15 cellular contexts compared by ENCODE assay signal in genomic region chr9:113582698-113583200, GRCh38.
DNase-seq lines count a peak whose midpoint lies in the region; ATAC-seq and TF ChIP-seq lines count a peak whose summit lies in the region.
"Had no signal": no experiment of that assay in that cellular context is flagged by ENCODE, and none has a peak within 500 bp of the region (broad histone marks: within the 10 kb centered on the region; RNA-seq: fewer than 3 reads in every experiment).

No MANE protein-coding gene starts in this region.

- H3K4me3 ChIP-seq in heart left ventricle (no peak overlapping the region), left lung (peak overlapping the region; percentile 19 to 56), upper lobe of left lung (peak overlapping the region in 1 of 4 donors; percentile 48), Karpas-422 (ENCODE audit: low read length) (no peak overlapping the region)
- H3K4me3 ChIP-seq: GM23338 had no signal

- H3K36me3 Mint-ChIP-seq in activated CD8-positive, alpha-beta T cell treated with anti-CD3 and anti-CD28 coated beads for 36 hours (ENCODE audit: low read depth) = peaks cover 55% of the 10 kb centered on the region

- H3K4me1 Mint-ChIP-seq in activated CD8-positive, alpha-beta T cell treated with anti-CD3 and anti-CD28 coated beads for 36 hours (ENCODE audit: low read depth) = peaks cover 84% of the 10 kb centered on the region

- no peaks in the 10 kb centered on the region for H3K9me3 ChIP-seq in heart left ventricle
- H3K9me3 ChIP-seq in left lung = no peaks in the 10 kb centered on the region
- no peaks in the 10 kb centered on the region for H3K9me3 ChIP-seq in upper lobe of left lung
- no peaks in the 10 kb centered on the region for H3K9me3 ChIP-seq in Karpas-422 (ENCODE audit: low read length)
- H3K9me3 ChIP-seq: psoas muscle had no signal

- no peak for TF ChIP-seq POLR2A in heart left ventricle (IDR thresholded peaks at IDR 0.05)
- no peak for TF ChIP-seq POLR2A in upper lobe of left lung (IDR thresholded peaks at IDR 0.05)

- WGBS in heart left ventricle, 4 donors = 77 to 83% (median 82%) methylated on average over 6 of the region's 6 CpGs
- WGBS in upper lobe of left lung, 2 donors = 79 to 82% methylated on average over 6 of the region's 6 CpGs

- no peak for TF ChIP-seq CTCF in heart left ventricle (IDR thresholded peaks at IDR 0.05)
- TF ChIP-seq CTCF in activated CD8-positive, alpha-beta T cell treated with anti-CD3 and anti-CD28 coated beads for 36 hours (IDR thresholded peaks at IDR 0.05) = no peak
- no peak for TF ChIP-seq CTCF in left lung (IDR thresholded peaks at IDR 0.05)
- TF ChIP-seq CTCF in upper lobe of left lung (IDR thresholded peaks at IDR 0.05) = no peak

- H3K27me3 ChIP-seq in heart left ventricle (no peaks in the 10 kb centered on the region), left lung (no peaks in the 10 kb centered on the region), upper lobe of left lung (no peaks in the 10 kb centered on the region), Karpas-422 (ENCODE audit: low read length) (no peaks in the 10 kb centered on the region)

- H3K4me3 Mint-ChIP-seq in activated CD8-positive, alpha-beta T cell treated with anti-CD3 and anti-CD28 coated beads for 36 hours = peak overlapping the region; percentile 85
- H3K4me3 Mint-ChIP-seq: GM23338 had no signal

- H3K27ac ChIP-seq in heart left ventricle (peak overlapping the region in 11 of 12 donors; percentile 78 to 99 (median 85)), left lung (peak overlapping the region; percentile 88 to 92), upper lobe of left lung (peak overlapping the region; percentile 89 to 91 (median 90)), Karpas-422 (ENCODE audit: low read length) (no peak overlapping the region)

- H3K36me3 ChIP-seq in heart left ventricle (peaks cover 0 to 44% (median 29%) of the 10 kb centered on the region in 9 donors), left lung (peaks cover 0 to 48% of the 10 kb centered on the region in 2 donors), upper lobe of left lung (peaks cover 14 to 37% (median 24%) of the 10 kb centered on the region in 4 donors), Karpas-422 (ENCODE audit: insufficient read depth, low read length) (no peaks in the 10 kb centered on the region)

- CTCF ChIA-PET in activated CD8-positive, alpha-beta T cell treated with anti-CD3 and anti-CD28 coated beads for 36 hours (lab: Charles Lee) = interaction anchor here (0.7 to 27.7 kb wide), 13 partner anchors 9 to 308 kb away, joined by 3 to 621 read pairs (median 14); partner anchors contain the start of genes ALAD, CDC26 and PRPF4

- POLR2A ChIA-PET in activated CD8-positive, alpha-beta T cell treated with anti-CD3 and anti-CD28 coated beads for 36 hours (lab: Charles Lee) = interaction anchor here (0.8 to 6.2 kb wide), 6 partner anchors 8 to 173 kb away, joined by 3 to 50 read pairs (median 5); partner anchors contain the start of genes C9orf43 and POLE3

- peaks cover 19 to 92% (median 82%) of the 10 kb centered on the region in 12 donors for H3K4me1 ChIP-seq in heart left ventricle
- peaks cover 43 to 100% of the 10 kb centered on the region in 2 donors for H3K4me1 ChIP-seq in left lung
- H3K4me1 ChIP-seq in upper lobe of left lung = peaks cover 68 to 93% (median 82%) of the 10 kb centered on the region in 4 donors
- H3K4me1 ChIP-seq in Karpas-422 (ENCODE audit: low read length) = peaks cover 36% of the 10 kb centered on the region

- H3K27ac Mint-ChIP-seq in activated CD8-positive, alpha-beta T cell treated with anti-CD3 and anti-CD28 coated beads for 36 hours = peak overlapping the region; percentile 40
- H3K27ac Mint-ChIP-seq: GM23338 had no signal

- no peaks in the 10 kb centered on the region for H3K9me2 ChIP-seq in Karpas-422 (replicated peaks; ENCODE audit: insufficient read depth, low read length)

- peak in 3 of 5 donors; percentile 1 to 10 (median 6) for DNase-seq in heart left ventricle
- DNase-seq in Right ventricle myocardium inferior (ENCODE audit: missing footprints) = no peak
- no peak for DNase-seq in activated CD8-positive, alpha-beta T cell treated with anti-CD3 and anti-CD28 coated beads for 36 hours
- no peak for DNase-seq in left lung
- no peak for DNase-seq in upper lobe of left lung
- DNase-seq in NOMO-1 treated with dmso at 0.1 percent for 144 hours (lab: John Stamatoyannopoulos, UW; ENCODE audit: unreplicated experiment) = no peak
- no peak for DNase-seq in Karpas-422
- no peak for DNase-seq in sciatic nerve (ENCODE audit: low spot score)
- DNase-seq: cortex of kidney, foreskin melanocyte, NCI-H187 had no signal

- no peak overlapping the region for H2AFZ ChIP-seq in Karpas-422 (ENCODE audit: low read length)
- H2AFZ ChIP-seq: GM23338 had no signal

- H3K27me3 Mint-ChIP-seq in activated CD8-positive, alpha-beta T cell treated with anti-CD3 and anti-CD28 coated beads for 36 hours = no peaks in the 10 kb centered on the region

- no peaks in the 10 kb centered on the region for H4K20me1 ChIP-seq in Karpas-422 (ENCODE audit: insufficient read depth, low read depth, low read length)

- no peak overlapping the region for H3K9ac ChIP-seq in Karpas-422 (ENCODE audit: low read length)

- H3K9me3 Mint-ChIP-seq in activated CD8-positive, alpha-beta T cell treated with anti-CD3 and anti-CD28 coated beads for 36 hours = no peaks in the 10 kb centered on the region
- H3K9me3 Mint-ChIP-seq: GM23338; T-helper 1 cell treated with Interleukin-12 subunit alpha and Interleukin-12 subunit beta and Interleukin-4 antibody, amounts not matched to agents 30 μg/mL and 1 μg/mL, for 36 hours had no signal

- H3K4me2 ChIP-seq in Karpas-422 (ENCODE audit: low read depth, low read length, poor library complexity, severe bottlenecking) = no peak overlapping the region
- H3K4me2 ChIP-seq: GM23338 had no signal

- ATAC-seq in heart left ventricle = no peak
- no peak for ATAC-seq in Right ventricle myocardium inferior
- ATAC-seq in activated CD8-positive, alpha-beta T cell treated with anti-CD3 and anti-CD28 coated beads for 36 hours = no peak
- ATAC-seq in left lung = no peak
- no peak for ATAC-seq in upper lobe of left lung (ENCODE audit: low FRiP score in 2 of 2)
- ATAC-seq in sciatic nerve = no peak
- ATAC-seq: GM23338, HepG2 had no signal

- no peaks in the 10 kb centered on the region for H3K79me2 ChIP-seq in Karpas-422 (ENCODE audit: low read length)

- intact Hi-C loops in heart left ventricle (cut with DNase I) = loop anchor here in 6 of 10 donors (5.0 to 10.0 kb wide), 4 partner anchors 50 to 308 kb away; partner anchors contain the start of genes CDC26 (in 2 of the 6) and PRPF4 (in 2 of the 6)
- intact Hi-C loops in Right ventricle myocardium inferior (cut with DNase I) = no loop called here
- intact Hi-C loops in activated CD8-positive, alpha-beta T cell treated with anti-CD3 and anti-CD28 coated beads for 36 hours (cut with micrococcal nuclease) = no loop called here
- intact Hi-C loops in left lung (cut with DNase I) = loop anchor here in 1 of 2 donors (5.0 kb wide), 1 partner anchor 135 kb away; no protein-coding TSS in a partner anchor
- intact Hi-C loops in sciatic nerve (cut with DNase I) = no loop called here

- no peak for TF ChIP-seq EP300 in upper lobe of left lung (IDR thresholded peaks at IDR 0.05)

Comparison
In these comparisons a context has a peak if more than half of its experiments do, and no peak if none do; other contexts are left out.
1. DNase-seq: peak in heart left ventricle (3 of 5); none in Right ventricle myocardium inferior (single experiment), activated CD8-positive, alpha-beta T cell treated with anti-CD3 and anti-CD28 coated beads for 36 hours (single experiment), left lung (0 of 2), upper lobe of left lung (0 of 2), NOMO-1 treated with dmso at 0.1 percent for 144 hours (single experiment), Karpas-422 (single experiment) and sciatic nerve (single experiment).
2. intact Hi-C loops: an anchor here in heart left ventricle (5.0 to 10.0 kb wide); none called in Right ventricle myocardium inferior, activated CD8-positive, alpha-beta T cell treated with anti-CD3 and anti-CD28 coated beads for 36 hours and sciatic nerve.
3. H3K4me3 ChIP-seq: peak in left lung (2 of 2); none in heart left ventricle (0 of 12) and Karpas-422 (single experiment).